2 cellular contexts compared by ENCODE assay signal in genomic region chr7:66145404-66145843, GRCh38.
TF ChIP-seq lines count a peak whose summit lies in the region.

No MANE protein-coding gene starts in this region.

TF ChIP-seq in liver, 16 proteins besides CTCF, POLR2A, EP300 and RAD21 (continued from another document):
- TF ChIP-seq REST (IDR thresholded peaks at IDR 0.05) (no peak), HNF4G (IDR thresholded peaks at IDR 0.05) (no peak), TAF1 (conservative IDR thresholded peaks at IDR 0.05) (no peak), RXRA (IDR thresholded peaks at IDR 0.05) (no peak), JUND (IDR thresholded peaks at IDR 0.05) (no peak), SP1 (IDR thresholded peaks at IDR 0.05) (no peak), ATF3 (IDR thresholded peaks at IDR 0.05) (no peak)
- TF ChIP-seq, protein P1, sequence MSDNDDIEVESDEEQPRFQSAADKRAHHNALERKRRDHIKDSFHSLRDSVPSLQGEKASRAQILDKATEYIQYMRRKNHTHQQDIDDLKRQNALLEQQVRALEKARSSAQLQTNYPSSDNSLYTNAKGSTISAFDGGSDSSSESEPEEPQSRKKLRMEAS (IDR thresholded peaks at IDR 0.05): no peak

TF ChIP-seq in HepG2, 621 proteins besides CTCF, POLR2A, EP300 and RAD21 (continued from another document):
- TF ChIP-seq, protein P2, sequence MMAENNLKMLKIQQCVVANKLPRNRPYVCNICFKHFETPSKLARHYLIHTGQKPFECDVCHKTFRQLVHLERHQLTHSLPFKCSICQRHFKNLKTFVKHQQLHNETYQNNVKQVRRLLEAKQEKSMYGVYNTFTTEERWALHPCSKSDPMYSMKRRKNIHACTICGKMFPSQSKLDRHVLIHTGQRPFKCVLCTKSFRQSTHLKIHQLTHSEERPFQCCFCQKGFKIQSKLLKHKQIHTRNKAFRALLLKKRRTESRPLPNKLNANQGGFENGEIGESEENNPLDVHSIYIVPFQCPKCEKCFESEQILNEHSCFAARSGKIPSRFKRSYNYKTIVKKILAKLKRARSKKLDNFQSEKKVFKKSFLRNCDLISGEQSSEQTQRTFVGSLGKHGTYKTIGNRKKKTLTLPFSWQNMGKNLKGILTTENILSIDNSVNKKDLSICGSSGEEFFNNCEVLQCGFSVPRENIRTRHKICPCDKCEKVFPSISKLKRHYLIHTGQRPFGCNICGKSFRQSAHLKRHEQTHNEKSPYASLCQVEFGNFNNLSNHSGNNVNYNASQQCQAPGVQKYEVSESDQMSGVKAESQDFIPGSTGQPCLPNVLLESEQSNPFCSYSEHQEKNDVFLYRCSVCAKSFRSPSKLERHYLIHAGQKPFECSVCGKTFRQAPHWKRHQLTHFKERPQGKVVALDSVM (CRISPR knock-in tag; IDR thresholded peaks at IDR 0.05): no peak
